Comparison of ENCODE assay signal across 1 cellular context in genomic region chrY:18025487-18025886, GRCh38. TPM values are rescaled to one million over a fixed set of nuclear protein-coding genes. Genes with fewer than 3 reads are reported as not detected.
"Had no signal": no experiment of that assay in that cellular context is flagged by ENCODE, and none has a peak within 500 bp of the region (broad histone marks: within the 10 kb centered on the region; RNA-seq: fewer than 3 reads in every experiment).

TSS of gene CDY2A (plus strand) at chrY:18025787. CDS start at chrY:18026115, 328 bp downstream.

RNA-seq across cellular contexts. Expression of gene CDY2A, which starts in this region (rescaled TPM):
- polyA plus RNA-seq: SK-N-SH had no signal
